In genomic region chr2:46298272-46298521, GRCh38 we compare ENCODE assay signal across 8 cellular contexts. TPM values are rescaled to one million over a fixed set of nuclear protein-coding genes. Genes with fewer than 3 reads are reported as not detected.
DNase-seq lines count a peak whose midpoint lies in the region; ATAC-seq and TF ChIP-seq lines count a peak whose summit lies in the region.

No MANE protein-coding gene starts in this region.

- no peak for DNase-seq in CD4-positive, alpha-beta T cell
- no peak for DNase-seq in WERI-Rb-1
- DNase-seq in fibroblast of lung (ENCODE audit: low read depth in 2 of 2), result no peak
- no peak for DNase-seq in osteocyte (ENCODE audit: extremely low spot score, unreplicated experiment)
- no peak for DNase-seq in MV-4-11 (lab: John Stamatoyannopoulos, UW)
- DNase-seq in cortex of kidney (lab: John Stamatoyannopoulos, UW), result no peak

- H3K36me3 ChIP-seq in WERI-Rb-1 (no peaks in the 10 kb centered on the region), fibroblast of lung (ENCODE audit: control insufficient read depth, insufficient read depth, low read length) (no peaks in the 10 kb centered on the region)

- H3K36me3 Mint-ChIP-seq in CD4-positive, alpha-beta T cell (ENCODE audit: low read depth), result peaks cover 11% of the 10 kb centered on the region
- H3K36me3 Mint-ChIP-seq in osteocyte (ENCODE audit: unreplicated experiment), result no peaks in the 10 kb centered on the region

- peak overlapping the region; percentile 80 for H3K4me2 ChIP-seq in fibroblast of lung (ENCODE audit: extremely low read depth, insufficient read depth, low read length)

- H2AFZ ChIP-seq in fibroblast of lung (ENCODE audit: low read length), result no peak overlapping the region

- peaks cover 2% of the 10 kb centered on the region for H3K4me1 ChIP-seq in fibroblast of lung (ENCODE audit: control insufficient read depth, extremely low read depth, insufficient read depth, low read length)

- H3K27me3 ChIP-seq in CD4-positive, alpha-beta T cell (ENCODE audit: control insufficient read depth, insufficient read depth, low read length), result peaks cover 45% of the 10 kb centered on the region
- peaks cover 43% of the 10 kb centered on the region for H3K27me3 ChIP-seq in WERI-Rb-1 (ENCODE audit: insufficient read depth, low read depth, severe bottlenecking)
- no peaks in the 10 kb centered on the region for H3K27me3 ChIP-seq in fibroblast of lung (ENCODE audit: control insufficient read depth, insufficient read depth, low read length)

- H3K27ac ChIP-seq in CD4-positive, alpha-beta T cell (ENCODE audit: low read depth, low read length), result no peak overlapping the region
- H3K27ac ChIP-seq in WERI-Rb-1, result no peak overlapping the region
- peak overlapping the region; percentile 81 for H3K27ac ChIP-seq in fibroblast of lung (ENCODE audit: insufficient read depth, low read length)

- H3K4me3 Mint-ChIP-seq in CD4-positive, alpha-beta T cell, result peak overlapping the region; percentile 98
- peak overlapping the region; percentile 77 for H3K4me3 Mint-ChIP-seq in osteocyte (ENCODE audit: unreplicated experiment)

- H3K27me3 Mint-ChIP-seq in CD4-positive, alpha-beta T cell, result peaks cover 46% of the 10 kb centered on the region
- peaks cover 71% of the 10 kb centered on the region for H3K27me3 Mint-ChIP-seq in osteocyte (ENCODE audit: unreplicated experiment)

- ATAC-seq in CD4-positive, alpha-beta T cell (ENCODE audit: poor library complexity), result no peak
- ATAC-seq in GM18873 (IDR thresholded peaks at IDR 0.05; ENCODE audit: low FRiP score, unreplicated experiment) (no peak), GM21447 (IDR thresholded peaks at IDR 0.05; ENCODE audit: unreplicated experiment) (no peak)

- H4K20me1 ChIP-seq in fibroblast of lung (ENCODE audit: control insufficient read depth, extremely low read depth, insufficient read depth, low read length), result no peaks in the 10 kb centered on the region

- no peaks in the 10 kb centered on the region for H3K9me3 Mint-ChIP-seq in CD4-positive, alpha-beta T cell
- no peaks in the 10 kb centered on the region for H3K9me3 Mint-ChIP-seq in osteocyte (ENCODE audit: unreplicated experiment)

- TF ChIP-seq CTCF in CD4-positive, alpha-beta T cell (IDR thresholded peaks at IDR 0.05), result no peak
- TF ChIP-seq CTCF in WERI-Rb-1 (IDR thresholded peaks at IDR 0.05; ENCODE audit: low read depth, low read length) (no peak), fibroblast of lung (conservative IDR thresholded peaks at IDR 0.05 in 1 of 2, IDR thresholded peaks at IDR 0.05 in 1 of 2; ENCODE audit: low read depth in 1 of 2, low read length in 2 of 2) (no peak), osteocyte (IDR thresholded peaks at IDR 0.05) (no peak)

- CTCF ChIA-PET in CD4-positive, alpha-beta T cell (lab: Charles Lee), result no interaction called here

- peaks cover 31% of the 10 kb centered on the region for H3K4me1 Mint-ChIP-seq in CD4-positive, alpha-beta T cell (ENCODE audit: low read depth)
- peaks cover 26% of the 10 kb centered on the region for H3K4me1 Mint-ChIP-seq in osteocyte (ENCODE audit: unreplicated experiment)

- no peaks in the 10 kb centered on the region for H3K9me3 ChIP-seq in CD4-positive, alpha-beta T cell (ENCODE audit: control insufficient read depth, low read length)
- peaks cover 2% of the 10 kb centered on the region for H3K9me3 ChIP-seq in WERI-Rb-1 (ENCODE audit: severe bottlenecking)
- H3K9me3 ChIP-seq in fibroblast of lung (ENCODE audit: control insufficient read depth, insufficient read depth, low read depth, low read length), result no peaks in the 10 kb centered on the region

- POLR2A ChIA-PET in CD4-positive, alpha-beta T cell (lab: Charles Lee), result interaction anchor here (1.3 to 1.9 kb wide), 2 partner anchors 9 to 58 kb away, joined by 3 to 4 read pairs; no protein-coding TSS in a partner anchor

- peak overlapping the region; percentile 57 for H3K4me3 ChIP-seq in WERI-Rb-1 (ENCODE audit: low read depth, low read length)
- H3K4me3 ChIP-seq in fibroblast of lung (replicated peaks in 1 of 4; ENCODE audit: control extremely low read depth in 1 of 4, insufficient read depth in 1 of 4, low read depth in 3 of 4, low read length in 4 of 4), result peak overlapping the region; percentile 61 to 97 (median 79)

- intact Hi-C loops in CD4-positive, alpha-beta T cell (cut with DNase I, micrococcal nuclease), result loop anchor here (2.0 to 10.0 kb wide), 7 partner anchors 49 to 655 kb away; no protein-coding TSS in a partner anchor

- H3K79me2 ChIP-seq in fibroblast of lung (ENCODE audit: control insufficient read depth, insufficient read depth, low read length), result peaks cover 55% of the 10 kb centered on the region

- H3K9ac ChIP-seq in fibroblast of lung (ENCODE audit: insufficient read depth, low read length), result peak overlapping the region; percentile 89

- peak overlapping the region; percentile 52 for H3K27ac Mint-ChIP-seq in CD4-positive, alpha-beta T cell
- H3K27ac Mint-ChIP-seq in osteocyte (ENCODE audit: unreplicated experiment), result no peak overlapping the region

RNA-seq across cellular contexts. Expression of gene EPAS1, which starts 1.0 kb away (rescaled TPM):
- 1 to 10 TPM; 4.2 to 5.4 TPM for total RNA-seq in CD4-positive, alpha-beta T cell
- 82.4 and 120 TPM in 2 replicates for total RNA-seq in fibroblast of lung
- polyA plus RNA-seq in fibroblast of lung, result 330 and 941 TPM in 2 replicates
- 135 and 492 TPM in 2 replicates for polyA plus RNA-seq in fibroblast of lung (2012)
- 229 and 622 TPM in 2 replicates for polyA minus RNA-seq in fibroblast of lung (ENCODE audit: low replicate concordance)
- total RNA-seq in osteocyte, result 11.0 and 14.1 TPM in 2 replicates
